ENCODE assay signal across 15 cellular contexts in the genomic region with DNA sequence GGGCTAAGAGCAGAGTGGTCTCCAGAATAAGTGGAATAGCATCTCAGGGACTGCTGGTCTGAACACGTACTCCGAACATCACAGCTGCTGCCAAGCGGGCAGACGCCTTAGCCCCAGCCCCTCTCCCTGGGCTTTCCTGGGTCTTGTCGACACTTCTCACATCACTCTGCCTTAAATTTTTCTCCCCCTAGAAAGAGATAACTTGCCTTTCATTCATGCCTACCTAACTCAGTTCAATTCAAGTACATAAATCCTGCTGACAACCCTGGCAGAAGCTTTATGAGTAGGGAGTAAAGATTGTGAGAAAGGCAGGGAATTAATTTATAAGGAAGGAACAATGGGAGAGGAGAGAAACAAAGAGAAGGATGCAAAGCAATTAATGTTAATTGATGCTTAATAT.
DNase-seq lines count a peak whose midpoint lies in the region; ATAC-seq and TF ChIP-seq lines count a peak whose summit lies in the region.
"Had no signal": no experiment of that assay in that cellular context is flagged by ENCODE, and none has a peak within 500 bp of the region (broad histone marks: within the 10 kb centered on the region; RNA-seq: fewer than 3 reads in every experiment).

No MANE protein-coding gene starts in this region.

- peak overlapping the region; percentile 15; the same call in 1 of the 2 replicates for H4K5ac ChIP-seq in IMR-90 (ENCODE audit: low read depth, low read length)

- H3K4me3 Mint-ChIP-seq in brain (peak overlapping the region in 3 of 5 experiments; percentile 2 to 71 (median 3)), nephron progenitor cell (no peak overlapping the region), endodermal cell (no peak overlapping the region)
- H3K4me3 Mint-ChIP-seq: CD8-positive, alpha-beta T cell had no signal

- peaks cover 4% of the 10 kb centered on the region; the same call in 1 of the 2 replicates for H3K9me1 ChIP-seq in IMR-90 (ENCODE audit: insufficient read depth, low read length)

- no peaks in the 10 kb centered on the region for H4K20me1 ChIP-seq in IMR-90 (ENCODE audit: insufficient read depth, low read length)

- peak overlapping the region; percentile 3; the same call in 1 of the 2 replicates for H2BK120ac ChIP-seq in IMR-90 (ENCODE audit: low read depth, low read length)

- peak overlapping the region; percentile 28; the same call in 1 of the 2 replicates for H2BK20ac ChIP-seq in IMR-90 (ENCODE audit: low read depth, low read length)

- peak overlapping the region; percentile 9; the same call in 2 of the 3 replicates for H2BK15ac ChIP-seq in IMR-90 (ENCODE audit: low read depth, low read length)

- H2AFZ ChIP-seq in IMR-90 (replicated peaks; ENCODE audit: low read length, poor library complexity): no peak overlapping the region

- no peaks in the 10 kb centered on the region for H3K79me1 ChIP-seq in IMR-90 (ENCODE audit: low read depth in 1 of 2, low read length in 2 of 2)

- H3K9ac ChIP-seq in IMR-90 (ENCODE audit: low read depth, low read length) (no peak overlapping the region), endodermal cell (ENCODE audit: extremely low read depth, low read length, poor library complexity, severe bottlenecking) (no peak overlapping the region)

- H3K56ac ChIP-seq in IMR-90 (ENCODE audit: extremely low read depth, insufficient read depth, low read length): no peak overlapping the region

- no peaks in the 10 kb centered on the region for H3K36me3 ChIP-seq in IMR-90 (ENCODE audit: control insufficient read depth, insufficient read depth, low read length)
- H3K36me3 ChIP-seq in uterus: no peaks in the 10 kb centered on the region
- no peaks in the 10 kb centered on the region for H3K36me3 ChIP-seq in endodermal cell (ENCODE audit: control insufficient read depth, insufficient read depth, low read length)
- H3K36me3 ChIP-seq: HAP-1 had no signal

- H3K27ac ChIP-seq in IMR-90 (ENCODE audit: insufficient read depth, low read length): no peak overlapping the region
- H3K27ac ChIP-seq in uterus: peak overlapping the region; percentile 15 to 18
- H3K27ac ChIP-seq in endodermal cell (ENCODE audit: low read depth, low read length): no peak overlapping the region
- H3K27ac ChIP-seq: A549, HL-60 had no signal

- peak overlapping the region; percentile 33; the same call in 1 of the 2 replicates for H3K18ac ChIP-seq in IMR-90 (ENCODE audit: low read depth, low read length)

- POLR2A ChIA-PET in IMR-90 (lab: Charles Lee; ENCODE audit: unreplicated experiment): interaction anchor here (0.6 kb wide), 1 partner anchor 315 kb away, joined by 3 read pairs; no protein-coding TSS in a partner anchor

- no peak for TF ChIP-seq CTCF in IMR-90 (conservative IDR thresholded peaks at IDR 0.05; ENCODE audit: low read depth, low read length)
- TF ChIP-seq CTCF in brain (conservative IDR thresholded peaks at IDR 0.05): no peak
- no peak for TF ChIP-seq CTCF in nephron progenitor cell (IDR thresholded peaks at IDR 0.05)
- TF ChIP-seq CTCF in uterus (IDR thresholded peaks at IDR 0.05): no peak
- no peak for TF ChIP-seq CTCF in endodermal cell (conservative IDR thresholded peaks at IDR 0.05)

- H3K14ac ChIP-seq in IMR-90 (replicated peaks; ENCODE audit: low read depth, low read length): no peak overlapping the region

- H3K9me3 Mint-ChIP-seq in brain (peaks cover 7 to 15% (median 8%) of the 10 kb centered on the region in 5 experiments), nephron progenitor cell (peaks cover 17% of the 10 kb centered on the region), endodermal cell (peaks cover 5% of the 10 kb centered on the region)
- H3K9me3 Mint-ChIP-seq: CD8-positive, alpha-beta T cell had no signal

- in situ Hi-C loops in IMR-90 (cut with MboI; ENCODE audit: low sequenced_read_pairs): no loop called here

- H3K23ac ChIP-seq in IMR-90 (ENCODE audit: low read depth, low read length): no peak overlapping the region

- no CpG with 5 or more reads among the region's 5 CpGs for WGBS in IMR-90 (ENCODE audit: extremely low coverage in 2 of 2, insufficient read length in 1 of 2), 2 experiments
- 89 to 94% methylated on average over 3 to 5 of the region's 5 CpGs for WGBS in endodermal cell (ENCODE audit: insufficient coverage in 1 of 2, insufficient read length in 1 of 2), 2 experiments

- DNase-seq in IMR-90 (no peak), nephron progenitor cell (no peak), uterus (no peak), endodermal cell (no peak), GM19240 (ENCODE audit: insufficient read length, low spot score) (no peak)
- DNase-seq: CD8-positive, alpha-beta T cell; COR-L47; DMS153; DMS79 treated with DMSO at 0.1 percent for 48 hours; EL had no signal

- no peak overlapping the region; the same call in 1 of the 2 replicates for H2AK5ac ChIP-seq in IMR-90 (ENCODE audit: low read depth, low read length)

- peaks cover 14% of the 10 kb centered on the region for H3K4me1 ChIP-seq in IMR-90 (ENCODE audit: control insufficient read depth, insufficient read depth, low read length)
- H3K4me1 ChIP-seq in uterus: no peaks in the 10 kb centered on the region
- H3K4me1 ChIP-seq in endodermal cell (ENCODE audit: control insufficient read depth, insufficient read depth, low read length): no peaks in the 10 kb centered on the region
- H3K4me1 ChIP-seq: HAP-1 had no signal

- no peak for TF ChIP-seq RAD21 in IMR-90 (IDR thresholded peaks at IDR 0.05; ENCODE audit: low read length)

- H2AK9ac ChIP-seq in IMR-90 (replicated peaks; ENCODE audit: low read depth, low read length, poor library complexity): no peak overlapping the region

- TF ChIP-seq POLR2A in IMR-90 (IDR thresholded peaks at IDR 0.05; ENCODE audit: low read depth, low read length) (no peak), uterus (IDR thresholded peaks at IDR 0.05) (no peak)

- H3K9me3 ChIP-seq in IMR-90 (ENCODE audit: control insufficient read depth, insufficient read depth, low read length): peaks cover 13% of the 10 kb centered on the region
- no peaks in the 10 kb centered on the region for H3K9me3 ChIP-seq in uterus
- H3K9me3 ChIP-seq in endodermal cell (ENCODE audit: control insufficient read depth, low read length): peaks cover 2% of the 10 kb centered on the region
- H3K9me3 ChIP-seq: HAP-1 had no signal

- peaks cover 35% of the 10 kb centered on the region for H3K4me1 Mint-ChIP-seq in brain
- peaks cover 45% of the 10 kb centered on the region for H3K4me1 Mint-ChIP-seq in nephron progenitor cell
- H3K4me1 Mint-ChIP-seq in endodermal cell: peaks cover 7% of the 10 kb centered on the region

- no peak overlapping the region for H3K4me2 ChIP-seq in IMR-90 (ENCODE audit: low read depth, low read length)
- H3K4me2 ChIP-seq: A549 had no signal

- H3K27ac Mint-ChIP-seq in brain (peak overlapping the region; percentile 77 to 98 (median 92)), nephron progenitor cell (peak overlapping the region; percentile 21), endodermal cell (no peak overlapping the region)
- H3K27ac Mint-ChIP-seq: CD8-positive, alpha-beta T cell had no signal

- no peaks in the 10 kb centered on the region for H3K36me3 Mint-ChIP-seq in brain
- H3K36me3 Mint-ChIP-seq in nephron progenitor cell (ENCODE audit: low read depth): peaks cover 9% of the 10 kb centered on the region
- no peaks in the 10 kb centered on the region for H3K36me3 Mint-ChIP-seq in endodermal cell (ENCODE audit: low read depth)
- H3K36me3 Mint-ChIP-seq: CD14-positive monocyte; CD8-positive, alpha-beta T cell had no signal

- no TSS peak for BruUV-seq in IMR-90 (replicated peaks; lab: Mats Ljungman, UMichigan)

- H2BK5ac ChIP-seq in IMR-90 (ENCODE audit: low read depth, low read length, poor library complexity, severe bottlenecking): no peak overlapping the region

- H3K27me3 Mint-ChIP-seq in brain: peaks cover 11% of the 10 kb centered on the region
- no peaks in the 10 kb centered on the region for H3K27me3 Mint-ChIP-seq in nephron progenitor cell (ENCODE audit: low read depth, poor library complexity)
- peaks cover 5% of the 10 kb centered on the region for H3K27me3 Mint-ChIP-seq in endodermal cell (ENCODE audit: insufficient read depth)

- CTCF ChIA-PET in IMR-90 (lab: Yijun Ruan, JAX): interaction anchor here (1.0 to 1.2 kb wide), 2 partner anchors 19 to 364 kb away, joined by 3 to 5 read pairs; no protein-coding TSS in a partner anchor

- H4K91ac ChIP-seq in IMR-90 (ENCODE audit: insufficient read depth, low read depth, low read length): peak overlapping the region; percentile 38; the same call in 1 of the 2 replicates

- peak overlapping the region; percentile 39 for H3K4ac ChIP-seq in IMR-90 (ENCODE audit: low read depth, low read length)

- intact Hi-C loops in IMR-90 (cut with micrococcal nuclease) (no loop called here), uterus (cut with DNase I; ENCODE audit: low total_unique reads) (no loop called here)

- dilution Hi-C loops in IMR-90 (cut with HindIII; ENCODE audit: low sequenced_read_pairs, unreplicated experiment): no loop called here

- H3K27me3 ChIP-seq in IMR-90 (ENCODE audit: control insufficient read depth, insufficient read depth, low read length): no peaks in the 10 kb centered on the region
- no peaks in the 10 kb centered on the region for H3K27me3 ChIP-seq in uterus
- H3K27me3 ChIP-seq in endodermal cell (ENCODE audit: control insufficient read depth, insufficient read depth, low read length, poor library complexity, severe bottlenecking): no peaks in the 10 kb centered on the region

- H3K4me3 ChIP-seq in IMR-90 (ENCODE audit: insufficient read depth, low read depth, low read length) (no peak overlapping the region), uterus (no peak overlapping the region), endodermal cell (ENCODE audit: low read length) (no peak overlapping the region)
- H3K4me3 ChIP-seq: A549, HAP-1 had no signal

- ATAC-seq in IMR-90 (ENCODE audit: low read depth): no peak
- ATAC-seq: A549; CD8-positive, alpha-beta T cell had no signal

- no peak overlapping the region for H4K8ac ChIP-seq in IMR-90 (ENCODE audit: low read depth in 2 of 2, low read length in 2 of 2)

TF ChIP-seq in IMR-90, 13 proteins besides CTCF, POLR2A, EP300 and RAD21:
- no peak for TF ChIP-seq FOS (IDR thresholded peaks at IDR 0.05; ENCODE audit: low read depth, low read length)
- no peak for TF ChIP-seq RFX5 (IDR thresholded peaks at IDR 0.05; ENCODE audit: low read depth, low read length)
- TF ChIP-seq, protein P1, sequence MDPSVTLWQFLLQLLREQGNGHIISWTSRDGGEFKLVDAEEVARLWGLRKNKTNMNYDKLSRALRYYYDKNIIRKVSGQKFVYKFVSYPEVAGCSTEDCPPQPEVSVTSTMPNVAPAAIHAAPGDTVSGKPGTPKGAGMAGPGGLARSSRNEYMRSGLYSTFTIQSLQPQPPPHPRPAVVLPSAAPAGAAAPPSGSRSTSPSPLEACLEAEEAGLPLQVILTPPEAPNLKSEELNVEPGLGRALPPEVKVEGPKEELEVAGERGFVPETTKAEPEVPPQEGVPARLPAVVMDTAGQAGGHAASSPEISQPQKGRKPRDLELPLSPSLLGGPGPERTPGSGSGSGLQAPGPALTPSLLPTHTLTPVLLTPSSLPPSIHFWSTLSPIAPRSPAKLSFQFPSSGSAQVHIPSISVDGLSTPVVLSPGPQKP (IDR thresholded peaks at IDR 0.05; ENCODE audit: borderline replicate concordance, low read depth, low read length): no peak
- TF ChIP-seq MAFK (IDR thresholded peaks at IDR 0.05; ENCODE audit: low read depth, low read length): no peak
- TF ChIP-seq SMC3 (IDR thresholded peaks at IDR 0.05; ENCODE audit: low read depth, low read length): no peak

Comparison
In these comparisons a context has a peak if more than half of its experiments do, and no peak if none do; other contexts are left out.
1. H3K27ac ChIP-seq: peak in uterus (2 of 2); none in IMR-90 (single experiment) and endodermal cell (single experiment).
2. H3K4me3 Mint-ChIP-seq: peak in brain (3 of 5); none in nephron progenitor cell (single experiment) and endodermal cell (single experiment).